ENCODE assay signal across 22 cellular contexts in the genomic region with DNA sequence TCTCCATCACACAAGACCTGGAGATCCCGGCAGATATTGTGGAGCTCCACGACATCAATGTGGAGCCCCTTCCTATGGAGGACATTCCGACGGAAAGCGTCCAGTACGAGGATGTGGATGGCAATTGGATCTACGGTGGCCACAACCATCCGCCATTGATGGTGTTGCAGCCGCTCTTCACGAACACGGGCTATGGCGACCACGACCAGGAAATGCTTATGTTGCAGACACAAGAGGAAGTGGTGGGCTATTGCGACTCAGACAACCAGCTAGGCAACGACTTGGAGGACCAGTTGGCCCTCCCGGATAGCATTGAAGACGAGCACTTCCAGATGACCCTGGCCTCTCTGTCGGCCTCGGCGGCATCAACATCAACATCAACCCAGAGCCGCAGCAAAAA. TPM values are rescaled to one million over a fixed set of nuclear protein-coding genes. Genes with fewer than 3 reads are reported as not detected.
DNase-seq lines count a peak whose midpoint lies in the region; ATAC-seq and TF ChIP-seq lines count a peak whose summit lies in the region.
"Had no signal": no experiment of that assay in that cellular context is flagged by ENCODE, and none has a peak within 500 bp of the region (broad histone marks: within the 10 kb centered on the region; RNA-seq: fewer than 3 reads in every experiment).

No MANE protein-coding gene starts in this region.

- peaks cover 0 to 46% (median 7%) of the 10 kb centered on the region in 6 donors for H3K36me3 ChIP-seq in spleen

- 85 to 95% (median 93%) methylated on average over 7 to 21 of the region's 21 CpGs for WGBS in spleen, 5 donors

- no peak overlapping the region for H3K27ac ChIP-seq in spleen
- H3K27ac ChIP-seq: BLaER1 had no signal

- no peak for TF ChIP-seq CTCF in NB4 (IDR thresholded peaks at IDR 0.05; ENCODE audit: low read depth, low read length)
- TF ChIP-seq CTCF in spleen (IDR thresholded peaks at IDR 0.05 in 8 of 11, conservative IDR thresholded peaks at IDR 0.05 in 3 of 11): no peak
- TF ChIP-seq CTCF in GM10248 (IDR thresholded peaks at IDR 0.05; ENCODE audit: control extremely low read depth, extremely low read depth, low read depth, missing control alignments): no peak

- peak; percentile 14 for DNase-seq in NB4 (ENCODE audit: low read depth)
- DNase-seq in spleen: peak; percentile 56
- DNase-seq in left lobe of liver (ENCODE audit: low spot score): no peak
- no peak for DNase-seq in GM10248 (ENCODE audit: extremely low spot score)
- DNase-seq: 8988T; ACHN; BE2C; C1 segment of cervical spinal cord; CD4-positive, alpha-beta memory T cell; CD4-positive, CD25-positive, alpha-beta regulatory T cell; CD8-positive, alpha-beta memory T cell; COR-L47; DMS 273 treated with DMSO at 0.1 percent for 48 hours; DMS153; DMS53; DMS79; DND-41; EL; GDM1 had no signal

- CTCF ChIA-PET in GM10248 (lab: Yijun Ruan, JAX): no interaction called here

- intact Hi-C loops in spleen (cut with DNase I; ENCODE audit: low total_unique reads): no loop called here

- POLR2A ChIA-PET in GM10248 (lab: Yijun Ruan, JAX): no interaction called here

- no peak overlapping the region for H3K4me3 ChIP-seq in NB4 (ENCODE audit: low read depth, low read length)
- H3K4me3 ChIP-seq in spleen: no peak overlapping the region
- H3K4me3 ChIP-seq: BLaER1 had no signal

- H3K27me3 ChIP-seq in spleen (replicated peaks in 1 of 7): no peaks in the 10 kb centered on the region
- H3K27me3 ChIP-seq: BE2C, BLaER1 had no signal

- no peaks in the 10 kb centered on the region for H3K4me1 ChIP-seq in spleen
- H3K4me1 ChIP-seq: BE2C, BLaER1 had no signal

- peaks cover 0 to 11% (median 0%) of the 10 kb centered on the region in 8 donors for H3K9me3 ChIP-seq in spleen
- H3K9me3 ChIP-seq: BE2C had no signal

- no peak for TF ChIP-seq POLR2A in NB4 (IDR thresholded peaks at IDR 0.05; ENCODE audit: extremely low read depth, insufficient read length)
- TF ChIP-seq POLR2A in spleen (IDR thresholded peaks at IDR 0.05): no peak
- TF ChIP-seq POLR2A in GM18505 (IDR thresholded peaks at IDR 0.05; ENCODE audit: borderline replicate concordance, extremely low read depth, insufficient read depth, insufficient read length): no peak

- ATAC-seq in GM18505 (IDR thresholded peaks at IDR 0.05; ENCODE audit: unreplicated experiment): no peak
- ATAC-seq in left lobe of liver: no peak

RNA-seq across cellular contexts. Expression of a gene that starts 0.7 kb away (rescaled TPM):
- total RNA-seq in spleen (1 to 10 TPM; 1.7 to 5.7 (median 2.5) TPM), left lobe of liver (0.53 TPM)
- under 1 TPM; 0.28 to 0.48 (median 0.33) TPM for polyA plus RNA-seq in spleen
- total RNA-seq: G401 had no signal

RNA-seq across cellular contexts. Expression of a gene that starts 17.1 kb away (rescaled TPM):
- 10 to 100 TPM in 5 of 7 donors, 1 to 10 TPM in 2; 8.1 to 13.3 (median 11.9) TPM for total RNA-seq in spleen
- 1 to 10 TPM; 1.0 to 1.6 (median 1.5) TPM for polyA plus RNA-seq in spleen
- 11.5 TPM for total RNA-seq in left lobe of liver

Comparison
In these comparisons a context has a peak if more than half of its experiments do, and no peak if none do; other contexts are left out.
1. DNase-seq: peak in NB4 (single experiment) and spleen (single experiment); none in left lobe of liver (single experiment) and GM10248 (single experiment).